Comparison of ENCODE assay signal across 11 cellular contexts in the genomic region with DNA sequence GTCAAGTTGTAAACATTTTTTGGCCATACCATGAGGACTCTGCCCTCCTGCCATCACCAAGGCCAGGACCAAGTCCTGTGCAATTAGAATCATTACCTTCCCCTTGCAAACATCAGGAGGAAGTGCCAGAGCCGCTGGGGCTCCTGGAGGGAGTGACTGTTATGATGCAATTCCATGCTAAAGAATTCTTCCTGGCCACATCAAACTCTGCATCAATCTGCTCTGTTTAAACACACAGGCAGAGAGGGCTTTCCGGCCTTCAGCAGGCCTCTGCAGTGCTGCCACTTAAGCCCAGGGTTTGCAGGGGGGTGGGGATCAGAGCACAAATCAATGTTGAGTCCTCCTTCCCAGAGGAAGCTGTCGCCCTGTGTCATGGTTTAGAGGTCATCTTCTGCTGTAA. TPM values are rescaled to one million over a fixed set of nuclear protein-coding genes. Genes with fewer than 3 reads are reported as not detected.
DNase-seq lines count a peak whose midpoint lies in the region; ATAC-seq and TF ChIP-seq lines count a peak whose summit lies in the region.
"Had no signal": no experiment of that assay in that cellular context is flagged by ENCODE, and none has a peak within 500 bp of the region (broad histone marks: within the 10 kb centered on the region; RNA-seq: fewer than 3 reads in every experiment).

No MANE protein-coding gene starts in this region.

- H3K27me3 Mint-ChIP-seq in chondrocyte (ENCODE audit: low read depth) (no peaks in the 10 kb centered on the region), nephron progenitor cell (ENCODE audit: low read depth, poor library complexity) (no peaks in the 10 kb centered on the region)
- H3K27me3 Mint-ChIP-seq: activated CD4-positive, alpha-beta T cell treated with anti-CD3 and anti-CD28 coated beads for 36 hours had no signal

- no peak for ATAC-seq in HG02571 (IDR thresholded peaks at IDR 0.05; ENCODE audit: unreplicated experiment)
- ATAC-seq in stimulated activated effector memory CD8-positive, alpha-beta T cell treated with anti-CD3 and anti-CD28 coated beads, Interleukin-12 subunit alpha, Interleukin-12 subunit beta, amount 100 ng/mL, for 72 hours: no peak
- ATAC-seq in GM18870 (IDR thresholded peaks at IDR 0.05; ENCODE audit: unreplicated experiment): no peak
- ATAC-seq: activated CD4-positive, alpha-beta T cell treated with anti-CD3 and anti-CD28 coated beads for 36 hours had no signal

- TF ChIP-seq CTCF in NB4 (IDR thresholded peaks at IDR 0.05; ENCODE audit: low read depth, low read length): no peak
- TF ChIP-seq CTCF in chondrocyte (IDR thresholded peaks at IDR 0.05): no peak
- TF ChIP-seq CTCF in nephron progenitor cell (IDR thresholded peaks at IDR 0.05): no peak

- H3K4me3 Mint-ChIP-seq in chondrocyte (ENCODE audit: unreplicated experiment) (no peak overlapping the region), nephron progenitor cell (no peak overlapping the region)
- no peak overlapping the region for H3K4me3 Mint-ChIP-seq in stimulated activated effector memory CD8-positive, alpha-beta T cell treated with anti-CD3 and anti-CD28 coated beads, Interleukin-12 subunit alpha, Interleukin-12 subunit beta, amount 100 ng/mL, for 72 hours
- H3K4me3 Mint-ChIP-seq: activated CD4-positive, alpha-beta T cell treated with anti-CD3 and anti-CD28 coated beads for 36 hours had no signal

- peak overlapping the region; percentile 59 for H3K27ac Mint-ChIP-seq in chondrocyte (ENCODE audit: unreplicated experiment)
- H3K27ac Mint-ChIP-seq in nephron progenitor cell: peak overlapping the region; percentile 92
- no peak overlapping the region for H3K27ac Mint-ChIP-seq in stimulated activated effector memory CD8-positive, alpha-beta T cell treated with anti-CD3 and anti-CD28 coated beads, Interleukin-12 subunit alpha, Interleukin-12 subunit beta, amount 100 ng/mL, for 72 hours
- H3K27ac Mint-ChIP-seq: activated CD4-positive, alpha-beta T cell treated with anti-CD3 and anti-CD28 coated beads for 36 hours had no signal

- H3K4me1 Mint-ChIP-seq in chondrocyte (ENCODE audit: low read depth) (peaks cover 36% of the 10 kb centered on the region), nephron progenitor cell (peaks cover 81% of the 10 kb centered on the region)
- H3K4me1 Mint-ChIP-seq in stimulated activated effector memory CD8-positive, alpha-beta T cell treated with anti-CD3 and anti-CD28 coated beads, Interleukin-12 subunit alpha, Interleukin-12 subunit beta, amount 100 ng/mL, for 72 hours: no peaks in the 10 kb centered on the region
- H3K4me1 Mint-ChIP-seq: activated CD4-positive, alpha-beta T cell treated with anti-CD3 and anti-CD28 coated beads for 36 hours had no signal

- H3K4me3 ChIP-seq in NB4 (ENCODE audit: low read depth, low read length): no peak overlapping the region
- H3K4me3 ChIP-seq: lung had no signal

- H3K36me3 Mint-ChIP-seq in chondrocyte (ENCODE audit: low read depth): peaks cover 12% of the 10 kb centered on the region
- H3K36me3 Mint-ChIP-seq in nephron progenitor cell (ENCODE audit: low read depth): peaks cover 56% of the 10 kb centered on the region
- no peaks in the 10 kb centered on the region for H3K36me3 Mint-ChIP-seq in stimulated activated effector memory CD8-positive, alpha-beta T cell treated with anti-CD3 and anti-CD28 coated beads, Interleukin-12 subunit alpha, Interleukin-12 subunit beta, amount 100 ng/mL, for 72 hours

- TF ChIP-seq POLR2A in NB4 (IDR thresholded peaks at IDR 0.05; ENCODE audit: extremely low read depth, insufficient read length): no peak

- peak; percentile 47 for DNase-seq in ELR (ENCODE audit: low read depth)
- peak; percentile 85 for DNase-seq in NB4 (ENCODE audit: low read depth)
- peak; percentile 19 for DNase-seq in chondrocyte (ENCODE audit: low spot score)
- DNase-seq in nephron progenitor cell: no peak
- DNase-seq in NCI-H1092 (lab: John Stamatoyannopoulos, UW): no peak
- no peak for DNase-seq in stimulated activated effector memory CD8-positive, alpha-beta T cell treated with anti-CD3 and anti-CD28 coated beads, Interleukin-12 subunit alpha, Interleukin-12 subunit beta, amount 100 ng/mL, for 72 hours (ENCODE audit: low spot score in 2 of 2)
- DNase-seq: activated CD4-positive, alpha-beta T cell treated with anti-CD3 and anti-CD28 coated beads for 36 hours; erythroblast had no signal

- H3K9me3 Mint-ChIP-seq in chondrocyte (ENCODE audit: low read depth): no peaks in the 10 kb centered on the region
- peaks cover 2% of the 10 kb centered on the region for H3K9me3 Mint-ChIP-seq in nephron progenitor cell
- no peaks in the 10 kb centered on the region for H3K9me3 Mint-ChIP-seq in stimulated activated effector memory CD8-positive, alpha-beta T cell treated with anti-CD3 and anti-CD28 coated beads, Interleukin-12 subunit alpha, Interleukin-12 subunit beta, amount 100 ng/mL, for 72 hours

RNA-seq across cellular contexts. Expression of a gene that starts 58.1 kb away (rescaled TPM):
- total RNA-seq in chondrocyte: 62.6 to 90.6 TPM (median 86.4 TPM) in 3 replicates

Comparison
In these comparisons a context has a peak if more than half of its experiments do, and no peak if none do; other contexts are left out.
1. DNase-seq: peak in ELR (single experiment), NB4 (single experiment) and chondrocyte (single experiment); none in nephron progenitor cell (single experiment), NCI-H1092 (single experiment) and stimulated activated effector memory CD8-positive, alpha-beta T cell treated with anti-CD3 and anti-CD28 coated beads, Interleukin-12 subunit alpha, Interleukin-12 subunit beta, amount 100 ng/mL, for 72 hours (0 of 2).